Comparison of ENCODE assay signal across 9 cellular contexts in genomic region chr1:115764541-115764940, GRCh38. TPM values are rescaled to one million over a fixed set of nuclear protein-coding genes. Genes with fewer than 3 reads are reported as not detected.
DNase-seq lines count a peak whose midpoint lies in the region; ATAC-seq and TF ChIP-seq lines count a peak whose summit lies in the region.
"Had no signal": no experiment of that assay in that cellular context is flagged by ENCODE, and none has a peak within 500 bp of the region (broad histone marks: within the 10 kb centered on the region; RNA-seq: fewer than 3 reads in every experiment).

No MANE protein-coding gene starts in this region.

- peaks cover 5% of the 10 kb centered on the region for H3K9me3 Mint-ChIP-seq in activated naive CD8-positive, alpha-beta T cell treated with anti-CD3 and anti-CD28 coated beads for 36 hours
- H3K9me3 Mint-ChIP-seq in T-cell, result peaks cover 0 to 2% (median 0%) of the 10 kb centered on the region in 3 donors

- ATAC-seq in T-cell (replicated peaks in 1 of 4), result no peak

- H3K9ac ChIP-seq in adipocyte (ENCODE audit: low read length), result no peak overlapping the region

- H3K9me3 ChIP-seq in BE2C (no peaks in the 10 kb centered on the region), adipocyte (ENCODE audit: control insufficient read depth, low read length) (peaks cover 3% of the 10 kb centered on the region)

- H3K4me3 ChIP-seq in BE2C (ENCODE audit: low read depth, low read length) (no peak overlapping the region), adipocyte (ENCODE audit: low read length) (no peak overlapping the region)

- no peaks in the 10 kb centered on the region for H3K4me1 ChIP-seq in BE2C
- H3K4me1 ChIP-seq in adipocyte (ENCODE audit: control insufficient read depth, insufficient read depth, low read length), result peaks cover 11% of the 10 kb centered on the region

- H3K36me3 ChIP-seq in BE2C (no peaks in the 10 kb centered on the region), adipocyte (ENCODE audit: control insufficient read depth, insufficient read depth, low read length, severe bottlenecking) (no peaks in the 10 kb centered on the region)

- CTCF ChIA-PET in T-cell (lab: Charles Lee), result no interaction called here

- peak; percentile 42 for DNase-seq in BE2C
- peak; percentile 50 for DNase-seq in HCEC 1CT
- peak; percentile 74 for DNase-seq in adipocyte (ENCODE audit: low read depth)
- DNase-seq in left kidney (ENCODE audit: low read depth, low spot score), result peak; percentile 46
- DNase-seq in posterior vena cava (ENCODE audit: low spot score), result no peak
- no peak for DNase-seq in activated naive CD8-positive, alpha-beta T cell treated with anti-CD3 and anti-CD28 coated beads for 36 hours
- no peak for DNase-seq in NCI-H1092 (lab: John Stamatoyannopoulos, UW)
- DNase-seq in T-cell, result no peak

- POLR2A ChIA-PET in T-cell (lab: Charles Lee), result no interaction called here

- H3K4me3 Mint-ChIP-seq in activated naive CD8-positive, alpha-beta T cell treated with anti-CD3 and anti-CD28 coated beads for 36 hours, result no peak overlapping the region
- no peak overlapping the region for H3K4me3 Mint-ChIP-seq in T-cell

- H3K27me3 ChIP-seq in BE2C, result no peaks in the 10 kb centered on the region
- no peaks in the 10 kb centered on the region for H3K27me3 ChIP-seq in adipocyte (replicated peaks; ENCODE audit: control insufficient read depth, insufficient read depth, low read length)

- H3K4me1 Mint-ChIP-seq in activated naive CD8-positive, alpha-beta T cell treated with anti-CD3 and anti-CD28 coated beads for 36 hours, result no peaks in the 10 kb centered on the region
- H3K4me1 Mint-ChIP-seq in T-cell, result no peaks in the 10 kb centered on the region

- H3K27me3 Mint-ChIP-seq in activated naive CD8-positive, alpha-beta T cell treated with anti-CD3 and anti-CD28 coated beads for 36 hours, result peaks cover 3% of the 10 kb centered on the region
- H3K27me3 Mint-ChIP-seq in T-cell, result peaks cover 5 to 9% of the 10 kb centered on the region in 2 donors

- H3K36me3 Mint-ChIP-seq in activated naive CD8-positive, alpha-beta T cell treated with anti-CD3 and anti-CD28 coated beads for 36 hours, result no peaks in the 10 kb centered on the region
- no peaks in the 10 kb centered on the region for H3K36me3 Mint-ChIP-seq in T-cell

- intact Hi-C loops in posterior vena cava (cut with DNase I), result no loop called here

- peak; percentile 50 for TF ChIP-seq CTCF in BE2C (IDR thresholded peaks at IDR 0.05; ENCODE audit: low read depth, low read length)

- no peak overlapping the region for H3K27ac Mint-ChIP-seq in activated naive CD8-positive, alpha-beta T cell treated with anti-CD3 and anti-CD28 coated beads for 36 hours
- no peak overlapping the region for H3K27ac Mint-ChIP-seq in T-cell

RNA-seq across cellular contexts. Expression of gene CASQ2, which starts 4.0 kb away (rescaled TPM):
- not detected for polyA plus RNA-seq in BE2C (2012; ENCODE audit: insufficient read depth, insufficient read length, low read depth)
- 100 to 1,000 TPM in 1 of 2 donors, 10 to 100 TPM in 1; 98.7 to 122 TPM for total RNA-seq in posterior vena cava
- not detected for total RNA-seq in activated naive CD8-positive, alpha-beta T cell treated with anti-CD3 and anti-CD28 coated beads for 36 hours
- total RNA-seq in T-cell, result not detected
- total RNA-seq: activated CD8-positive, alpha-beta memory T cell treated with anti-CD3 and anti-CD28 coated beads for 36 hours had no signal

Comparison
In these comparisons a context has a peak if more than half of its experiments do, and no peak if none do; other contexts are left out.
1. DNase-seq: peak in BE2C (single experiment), HCEC 1CT (single experiment), adipocyte (single experiment) and left kidney (single experiment); none in posterior vena cava (single experiment), activated naive CD8-positive, alpha-beta T cell treated with anti-CD3 and anti-CD28 coated beads for 36 hours (single experiment), NCI-H1092 (single experiment) and T-cell (0 of 34).
2. RNA of gene CASQ2, which starts 4.0 kb away (total RNA-seq): 98.7 to 122 TPM in posterior vena cava; not detected in activated naive CD8-positive, alpha-beta T cell treated with anti-CD3 and anti-CD28 coated beads for 36 hours and not detected in T-cell; every median in the first group is over 10 times any median in the second.